Comparison of ENCODE assay signal across 19 cellular contexts in genomic region chr18:7821784-7822183, GRCh38.
DNase-seq lines count a peak whose midpoint lies in the region; ATAC-seq and TF ChIP-seq lines count a peak whose summit lies in the region.
"Had no signal": no experiment of that assay in that cellular context is flagged by ENCODE, and none has a peak within 500 bp of the region (broad histone marks: within the 10 kb centered on the region; RNA-seq: fewer than 3 reads in every experiment).

No MANE protein-coding gene starts in this region.

- intact Hi-C loops in psoas muscle (cut with DNase I), result loop anchor here in 1 of 2 donors (5.0 kb wide), 1 partner anchor 559 kb away; no protein-coding TSS in a partner anchor

- no peaks in the 10 kb centered on the region for H3K36me3 ChIP-seq in BLaER1
- no peaks in the 10 kb centered on the region for H3K36me3 ChIP-seq in adipocyte (ENCODE audit: control insufficient read depth, insufficient read depth, low read length, severe bottlenecking)
- no peaks in the 10 kb centered on the region for H3K36me3 ChIP-seq in psoas muscle (ENCODE audit: insufficient read depth in 1 of 2, low read depth in 1 of 2)
- H3K36me3 ChIP-seq: MG63, SJCRH30 had no signal

- H4K20me1 ChIP-seq in BLaER1, result no peaks in the 10 kb centered on the region

- H3K9me3 ChIP-seq in BLaER1 (no peaks in the 10 kb centered on the region), adipocyte (ENCODE audit: control insufficient read depth, low read length) (no peaks in the 10 kb centered on the region), psoas muscle (no peaks in the 10 kb centered on the region)
- H3K9me3 ChIP-seq: MG63, SJCRH30 had no signal

- H3K4me3 ChIP-seq in BLaER1 (no peak overlapping the region), adipocyte (ENCODE audit: low read length) (no peak overlapping the region), psoas muscle (no peak overlapping the region)
- H3K4me3 ChIP-seq: MG63 had no signal

- H3K9ac ChIP-seq in BLaER1 (no peak overlapping the region), adipocyte (ENCODE audit: low read length) (no peak overlapping the region)

- H3K4me1 ChIP-seq in BLaER1 (peaks cover 38% of the 10 kb centered on the region), adipocyte (ENCODE audit: control insufficient read depth, insufficient read depth, low read length) (peaks cover 42% of the 10 kb centered on the region), psoas muscle (peaks cover 42% of the 10 kb centered on the region)

- peak overlapping the region; percentile 78 for H3K4me2 ChIP-seq in BLaER1

- DNase-seq in adipocyte (ENCODE audit: low read depth) (peak; percentile 40), fibroblast of gingiva (ENCODE audit: low read depth) (peak; percentile 53), psoas muscle (no peak), NCI-H1105 (lab: John Stamatoyannopoulos, UW) (no peak), SIG-M5 treated with dmso at 0.1 percent for 504 hours (lab: John Stamatoyannopoulos, UW; ENCODE audit: unreplicated experiment) (no peak)
- DNase-seq: DMS53, GDM1, H7, MG63, NCI-H1048, NCI-H1436, NCI-H1930, NCI-H2227 treated with DMSO at 0.1 percent for 48 hours, NCI-H510A, SJCRH30 had no signal

- WGBS in psoas muscle, 3 donors, result 15 to 24% (median 19%) methylated on average over 1 of the region's 1 CpG

- no peak for TF ChIP-seq CTCF in psoas muscle (IDR thresholded peaks at IDR 0.05)

- H3K27ac ChIP-seq in BLaER1 (peak overlapping the region; percentile 55), psoas muscle (peak overlapping the region; percentile 71)

- ATAC-seq in psoas muscle (peak in 3 of 4 donors; percentile 44 to 66 (median 65)), GM19452 (IDR thresholded peaks at IDR 0.05; ENCODE audit: unreplicated experiment) (no peak), GM18517 (IDR thresholded peaks at IDR 0.05; ENCODE audit: unreplicated experiment) (no peak)
- ATAC-seq: Panc1 had no signal

- H3K27me3 ChIP-seq in BLaER1 (no peaks in the 10 kb centered on the region), adipocyte (replicated peaks; ENCODE audit: control insufficient read depth, insufficient read depth, low read length) (no peaks in the 10 kb centered on the region), psoas muscle (ENCODE audit: insufficient read depth in 3 of 3, low read length in 2 of 3) (no peaks in the 10 kb centered on the region)
- H3K27me3 ChIP-seq: MG63, SJCRH30 had no signal

Comparison
In these comparisons a context has a peak if more than half of its experiments do, and no peak if none do; other contexts are left out.
1. DNase-seq: peak in adipocyte (single experiment) and fibroblast of gingiva (single experiment); none in psoas muscle (0 of 2), NCI-H1105 (single experiment) and SIG-M5 treated with dmso at 0.1 percent for 504 hours (single experiment).
2. ATAC-seq: peak in psoas muscle (3 of 4); none in GM19452 (single experiment) and GM18517 (single experiment).